In the genomic region with DNA sequence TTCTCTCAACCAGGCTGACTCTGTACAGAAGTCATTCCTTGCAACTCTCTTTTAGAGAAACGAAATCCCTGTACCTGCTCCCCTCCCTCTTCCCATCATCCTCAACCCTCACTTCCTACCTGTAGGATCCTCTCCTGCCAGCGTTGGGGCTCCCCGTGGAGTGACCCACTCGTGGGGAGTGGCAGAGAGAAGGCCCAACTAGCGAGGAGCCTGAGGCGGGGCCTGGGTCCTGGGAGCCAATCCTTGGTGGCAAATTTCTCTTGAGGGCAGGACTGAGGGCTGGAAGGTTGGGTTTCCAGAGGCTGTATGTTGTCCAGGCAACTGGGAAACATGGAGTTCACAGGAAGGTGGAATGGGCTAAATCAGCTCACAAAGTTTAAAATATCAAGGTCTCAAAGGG, we compare ENCODE assay signal across 8 cellular contexts. TPM values are rescaled to one million over a fixed set of nuclear protein-coding genes. Genes with fewer than 3 reads are reported as not detected.
DNase-seq lines count a peak whose midpoint lies in the region; ATAC-seq lines count a peak whose summit lies in the region.

No MANE protein-coding gene starts in this region.

- peak; percentile 64 for DNase-seq in D341Med (ENCODE audit: low spot score)
- peak; percentile 33 for DNase-seq in NCI-H2107 treated with DMSO at 0.1 percent for 48 hours (lab: John Stamatoyannopoulos, UW; ENCODE audit: unreplicated experiment)
- DNase-seq in T47D (ENCODE audit: low read depth in 1 of 2, low spot score in 1 of 2): peak; percentile 98
- DNase-seq in left colon: peak; percentile 58 to 67
- DNase-seq in A172 (ENCODE audit: low spot score): no peak
- DNase-seq in effector CD8-positive, alpha-beta T cell (lab: John Stamatoyannopoulos, UW): no peak
- no peak for DNase-seq in OCI-M2 (lab: John Stamatoyannopoulos, UW; ENCODE audit: unreplicated experiment)

- in situ Hi-C loops in T47D (cut with HindIII; ENCODE audit: low pct_unique_long_range_greater_than_20kb, low sequenced_read_pairs): no loop called here

- ATAC-seq in left colon (peak; percentile 81), GM21576 (IDR thresholded peaks at IDR 0.05; ENCODE audit: unreplicated experiment) (no peak)

- intact Hi-C loops in left colon (cut with DNase I, micrococcal nuclease): loop anchor here in 1 of 2 donors (10.0 kb wide), 1 partner anchor 51 kb away; the partner anchor contains the start of gene ABCG4

RNA-seq across cellular contexts. Expression of gene NHERF4, which starts 10.4 kb away (rescaled TPM):
- 10 to 100 TPM; 63.6 to 85.0 TPM for total RNA-seq in left colon
- not detected in 2 replicates for total RNA-seq in A172 (2014; rRNA removed; shearing (Covaris generic))

RNA-seq across cellular contexts. Expression of gene CBL, which starts 10.5 kb away (rescaled TPM):
- 10 to 100 TPM; 12.4 to 14.1 TPM for total RNA-seq in left colon
- total RNA-seq in A172 (2014; rRNA removed; shearing (Covaris generic)): 8.1 and 9.7 TPM in 2 replicates

RNA-seq across cellular contexts. Expression of gene NLRX1, which starts 27.2 kb away (rescaled TPM):
- 10 to 100 TPM; 14.8 to 17.9 TPM for total RNA-seq in left colon
- 7.9 and 15.0 TPM in 2 replicates for total RNA-seq in A172 (2014; rRNA removed; shearing (Covaris generic))

RNA-seq across cellular contexts. Expression of gene ABCG4, which starts 46.8 kb away (rescaled TPM):
- not detected for total RNA-seq in left colon
- total RNA-seq in A172 (2014; rRNA removed; shearing (Covaris generic)): 0.05 TPM in 1 of 2 replicates, not detected in the other

Comparison
In these comparisons a context has a peak if more than half of its experiments do, and no peak if none do; other contexts are left out.
1. DNase-seq: peak in D341Med (single experiment), NCI-H2107 treated with DMSO at 0.1 percent for 48 hours (single experiment), T47D (2 of 2) and left colon (2 of 2); none in A172 (single experiment), effector CD8-positive, alpha-beta T cell (single experiment) and OCI-M2 (single experiment).
2. RNA of gene NHERF4, which starts 10.4 kb away (total RNA-seq): 63.6 to 85.0 TPM in left colon; not detected in A172; every median in the first group is over 10 times any median in the second.